ENCODE assay signal across 26 cellular contexts in genomic region chr20:59596690-59597089, GRCh38. TPM values are rescaled to one million over a fixed set of nuclear protein-coding genes. Genes with fewer than 3 reads are reported as not detected.
DNase-seq lines count a peak whose midpoint lies in the region; ATAC-seq and TF ChIP-seq lines count a peak whose summit lies in the region.
"Had no signal": no experiment of that assay in that cellular context is flagged by ENCODE, and none has a peak within 500 bp of the region (broad histone marks: within the 10 kb centered on the region; RNA-seq: fewer than 3 reads in every experiment).

No MANE protein-coding gene starts in this region.

- peaks cover 92% of the 10 kb centered on the region for H3K79me2 ChIP-seq in Loucy (ENCODE audit: insufficient read depth, low read length)

- H2AFZ ChIP-seq in Loucy (ENCODE audit: low read length): no peak overlapping the region
- H2AFZ ChIP-seq: GM23338, PC-9 had no signal

- CTCF ChIA-PET in WTC11 (lab: Charles Lee): interaction anchor here (0.7 to 1.1 kb wide), 2 partner anchors 25 to 32 kb away, joined by 3 read pairs; no protein-coding TSS in a partner anchor

- peak overlapping the region; percentile 53 for H3K4me2 ChIP-seq in Loucy (ENCODE audit: low read depth, low read length, poor library complexity, severe bottlenecking)
- H3K4me2 ChIP-seq: GM23338, PC-9 had no signal

- H3K9me3 ChIP-seq in Loucy (ENCODE audit: insufficient read depth, low read depth, low read length): no peaks in the 10 kb centered on the region

- no peaks in the 10 kb centered on the region for H4K20me1 ChIP-seq in Loucy (ENCODE audit: insufficient read depth, low read length, poor library complexity, severe bottlenecking)

- 0 out of 2 replicates have a peak, but pooled peaks cover 9% of the 10 kb centered on the region for H3F3A ChIP-seq in Loucy (ENCODE audit: low read depth)

- no peak overlapping the region for H3K4me3 ChIP-seq in Loucy (ENCODE audit: low read length, poor library complexity, severe bottlenecking)
- H3K4me3 ChIP-seq: GM23338, PC-9, SK-N-MC had no signal

- in situ Hi-C loops in G401 (cut with HindIII; ENCODE audit: low sequenced_read_pairs): no loop called here

- peaks cover 12% of the 10 kb centered on the region for H3K9me3 Mint-ChIP-seq in WTC11
- H3K9me3 Mint-ChIP-seq: GM23338 had no signal

- ATAC-seq in WTC11: no peak
- ATAC-seq: GM23338 had no signal

- no peaks in the 10 kb centered on the region for H3K36me3 Mint-ChIP-seq in WTC11

- H3K27me3 ChIP-seq in Loucy (ENCODE audit: insufficient read depth, low read length, poor library complexity, severe bottlenecking): no peaks in the 10 kb centered on the region

- H3K36me3 ChIP-seq in Loucy (ENCODE audit: insufficient read depth, low read length): no peaks in the 10 kb centered on the region

- no peak overlapping the region for H3K4me3 Mint-ChIP-seq in WTC11
- H3K4me3 Mint-ChIP-seq: B cell, GM23338, H9 had no signal

- POLR2A ChIA-PET in WTC11 (lab: Charles Lee): no interaction called here

- no peak overlapping the region for H3K27ac Mint-ChIP-seq in WTC11
- H3K27ac Mint-ChIP-seq: B cell, GM23338 had no signal

- H3K9ac ChIP-seq in Loucy (ENCODE audit: low read depth, low read length, poor library complexity, severe bottlenecking): peak overlapping the region; percentile 64

- H3K4me1 ChIP-seq in Loucy (ENCODE audit: insufficient read depth, low read length, poor library complexity, severe bottlenecking): peaks cover 91% of the 10 kb centered on the region

- H3K9me2 ChIP-seq in Loucy (replicated peaks; ENCODE audit: low read depth, low read length): no peaks in the 10 kb centered on the region

- TF ChIP-seq CTCF in Loucy (conservative IDR thresholded peaks at IDR 0.05; ENCODE audit: low read length) (no peak), WTC11 (IDR thresholded peaks at IDR 0.05) (no peak)

- peaks cover 90% of the 10 kb centered on the region for H3K27me3 Mint-ChIP-seq in WTC11 (ENCODE audit: low read depth)

- no peaks in the 10 kb centered on the region for H3K4me1 Mint-ChIP-seq in WTC11
- H3K4me1 Mint-ChIP-seq: B cell, H9 had no signal

- peak; percentile 77 for DNase-seq in G401 (ENCODE audit: low spot score)
- DNase-seq in cerebellar nuclear complex (lab: John Stamatoyannopoulos, UW): peak; percentile 20 to 21
- peak; percentile 7 for DNase-seq in superior temporal gyrus (ENCODE audit: extremely low spot score)
- DNase-seq in WTC11 (ENCODE audit: low spot score): no peak
- no peak for DNase-seq in stimulated activated CD4-positive, alpha-beta T cell treated with anti-CD3 and anti-CD28 coated beads, Interleukin-1b, Interleukin-23, amount 100 ng/mL, for 48 hours
- no peak for DNase-seq in AG20443 (ENCODE audit: low spot score)
- DNase-seq: Calu3; DND-41; H9; IMR-90; KG1; NCI-H1092; NCI-H1417 treated with DMSO at 0.1 percent for 48 hours; NCI-H1694 treated with DMSO at 0.1 percent for 48 hours; NCI-H2081; NCI-H2227 treated with DMSO at 0.1 percent for 48 hours; NCI-H510A treated with DMSO at 0.1 percent for 48 hours; NCI-H82; NK-92 treated with Interleukin-12 subunit alpha and Interleukin-12 subunit beta, amount 100 ng/mL, for 24 hours; PC-9; SIG-M5 had no signal

TF ChIP-seq in WTC11, 78 proteins besides CTCF, POLR2A, EP300 and RAD21 (continues in another document):
- TF ChIP-seq PRRX2 (CRISPR knock-in tag; IDR thresholded peaks at IDR 0.05): no peak
- TF ChIP-seq USF2 (CRISPR knock-in tag; IDR thresholded peaks at IDR 0.05): no peak
- no peak for TF ChIP-seq CREM (CRISPR knock-in tag; IDR thresholded peaks at IDR 0.05)
- no peak for TF ChIP-seq ZNF219 (CRISPR knock-in tag; IDR thresholded peaks at IDR 0.05; ENCODE audit: borderline replicate concordance)
- no peak for TF ChIP-seq ATF2 (CRISPR knock-in tag; IDR thresholded peaks at IDR 0.05; ENCODE audit: borderline replicate concordance, low read depth)
- no peak for TF ChIP-seq ZMAT4 (CRISPR knock-in tag; IDR thresholded peaks at IDR 0.05)
- TF ChIP-seq NFYB (CRISPR knock-in tag; conservative IDR thresholded peaks at IDR 0.05; ENCODE audit: low read depth): no peak
- no peak for TF ChIP-seq E2F4 (CRISPR knock-in tag; IDR thresholded peaks at IDR 0.05; ENCODE audit: borderline replicate concordance, low read depth)
- no peak for TF ChIP-seq NR3C1 (CRISPR knock-in tag; conservative IDR thresholded peaks at IDR 0.05; ENCODE audit: low read depth)
- TF ChIP-seq ATF3 (CRISPR knock-in tag; conservative IDR thresholded peaks at IDR 0.05): no peak
- TF ChIP-seq NFE2L1 (CRISPR knock-in tag; IDR thresholded peaks at IDR 0.05): no peak
- TF ChIP-seq AR (CRISPR knock-in tag; IDR thresholded peaks at IDR 0.05): no peak
- TF ChIP-seq E2F1 (CRISPR knock-in tag; IDR thresholded peaks at IDR 0.05): no peak

RNA-seq across cellular contexts. Expression of gene PHACTR3, which starts 7.7 kb away (rescaled TPM):
- total RNA-seq in G401 (2014; rRNA removed; shearing (Covaris generic)): not detected in 2 replicates
- total RNA-seq in WTC11 (2021): 0.23 to 0.30 TPM (median 0.28 TPM) in 3 replicates
- total RNA-seq: B cell; H9; IMR-90; T-helper 1 cell treated with Interleukin-12 subunit alpha and Interleukin-12 subunit beta and Interleukin-4 antibody, amounts not matched to agents 30 ng/mL and 1 ng/mL, for 36 hours had no signal

Comparison
In these comparisons a context has a peak if more than half of its experiments do, and no peak if none do; other contexts are left out.
1. DNase-seq: peak in G401 (single experiment), cerebellar nuclear complex (2 of 2) and superior temporal gyrus (single experiment); none in WTC11 (single experiment), stimulated activated CD4-positive, alpha-beta T cell treated with anti-CD3 and anti-CD28 coated beads, Interleukin-1b, Interleukin-23, amount 100 ng/mL, for 48 hours (single experiment) and AG20443 (single experiment).